In the genomic region with DNA sequence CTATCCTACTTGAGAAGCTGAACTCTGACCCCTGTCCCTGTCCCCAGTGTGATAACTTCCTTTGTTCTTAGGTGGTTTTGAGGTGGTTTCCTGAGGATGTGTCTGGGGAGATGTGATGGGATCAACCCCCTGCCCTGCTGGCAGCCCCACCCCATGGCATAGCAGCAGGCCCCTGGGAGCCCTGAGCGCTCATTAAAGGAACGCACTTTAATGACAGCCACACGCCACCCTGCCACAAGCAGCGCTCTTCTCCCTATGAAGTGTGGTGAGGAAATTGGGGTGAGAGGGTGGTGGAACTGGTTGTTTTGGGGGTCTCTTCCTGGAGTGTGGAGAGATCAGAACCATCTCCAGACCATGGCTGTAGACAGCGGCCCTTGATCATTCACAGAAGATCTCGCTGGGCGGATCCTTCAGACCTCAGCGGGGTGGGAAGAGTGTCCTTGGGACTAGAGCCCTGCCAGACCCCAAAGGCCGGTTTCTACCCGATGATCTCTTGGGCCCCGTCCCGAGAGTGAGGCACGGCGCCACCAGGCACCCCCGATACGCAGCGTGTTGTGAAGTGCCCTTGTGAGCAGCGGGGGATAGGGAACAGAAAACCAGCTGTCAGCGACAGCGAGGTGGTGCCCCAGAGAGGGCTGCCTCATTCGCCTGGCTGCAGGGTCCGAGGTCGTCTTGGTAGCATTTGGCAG, we compare ENCODE assay signal across 8 cellular contexts. TPM values are rescaled to one million over a fixed set of nuclear protein-coding genes. Genes with fewer than 3 reads are reported as not detected.
A peak's percentile ranks its signal among the peaks of the same experiment; 100 is the strongest.
DNase-seq lines count a peak whose midpoint lies in the region; ATAC-seq and TF ChIP-seq lines count a peak whose summit lies in the region.

No MANE protein-coding gene starts in this region.

- peak overlapping the region; percentile 45 to 88 (median 78) for H3K4me3 Mint-ChIP-seq in CD4-positive, CD25-positive, alpha-beta regulatory T cell
- no peak overlapping the region for H3K4me3 Mint-ChIP-seq in neural crest cell

- peaks cover 27% of the 10 kb centered on the region for H3K4me1 ChIP-seq in CD4-positive, CD25-positive, alpha-beta regulatory T cell (ENCODE audit: control insufficient read depth, insufficient read depth, low read length, poor library complexity, severe bottlenecking)

- H3K4me3 ChIP-seq in CD4-positive, CD25-positive, alpha-beta regulatory T cell (ENCODE audit: low read depth, low read length) = no peak overlapping the region

- H3K36me3 ChIP-seq in CD4-positive, CD25-positive, alpha-beta regulatory T cell (ENCODE audit: control insufficient read depth, insufficient read depth, low read length) = no peaks in the 10 kb centered on the region

- no peaks in the 10 kb centered on the region for H3K9me3 ChIP-seq in CD4-positive, CD25-positive, alpha-beta regulatory T cell (ENCODE audit: control insufficient read depth in 2 of 2, low read length in 2 of 2)

- ATAC-seq in CD4-positive, CD25-positive, alpha-beta regulatory T cell (ENCODE audit: low read depth in 2 of 2) = no peak
- peak; percentile 8 for ATAC-seq in HG03159 (IDR thresholded peaks at IDR 0.05; ENCODE audit: unreplicated experiment)
- no peak for ATAC-seq in HG02970 (IDR thresholded peaks at IDR 0.05; ENCODE audit: low FRiP score, unreplicated experiment)

- no peak for DNase-seq in CD4-positive, CD25-positive, alpha-beta regulatory T cell
- DNase-seq in neural crest cell (ENCODE audit: low read depth, low spot score) = no peak
- DNase-seq in activated effector memory CD4-positive, alpha-beta T cell treated with anti-CD3 and anti-CD28 coated beads, Interleukin-2, amount 50 U/mL, for 16 hours = no peak
- no peak for DNase-seq in GDM1 (lab: John Stamatoyannopoulos, UW)
- no peak for DNase-seq in NCI-H526 (lab: John Stamatoyannopoulos, UW)

- peaks cover 16% of the 10 kb centered on the region for H3K36me3 Mint-ChIP-seq in CD4-positive, CD25-positive, alpha-beta regulatory T cell
- no peaks in the 10 kb centered on the region for H3K36me3 Mint-ChIP-seq in neural crest cell (ENCODE audit: low read depth)

- H3K9me3 Mint-ChIP-seq in CD4-positive, CD25-positive, alpha-beta regulatory T cell = no peaks in the 10 kb centered on the region
- no peaks in the 10 kb centered on the region for H3K9me3 Mint-ChIP-seq in neural crest cell

- peak overlapping the region; percentile 73 for H3K27ac ChIP-seq in CD4-positive, CD25-positive, alpha-beta regulatory T cell (ENCODE audit: insufficient read depth, low read length, poor library complexity, severe bottlenecking)
- H3K27ac ChIP-seq in cingulate gyrus (ENCODE audit: low read depth, low read length) = peak overlapping the region; percentile 91

- peak overlapping the region; percentile 91 to 96 (median 95) for H3K27ac Mint-ChIP-seq in CD4-positive, CD25-positive, alpha-beta regulatory T cell
- H3K27ac Mint-ChIP-seq in neural crest cell (ENCODE audit: unreplicated experiment) = peak overlapping the region; percentile 67

- TF ChIP-seq CTCF in neural crest cell (conservative IDR thresholded peaks at IDR 0.05) = no peak

- peaks cover 4 to 39% (median 27%) of the 10 kb centered on the region in 4 donors for H3K4me1 Mint-ChIP-seq in CD4-positive, CD25-positive, alpha-beta regulatory T cell
- peaks cover 15% of the 10 kb centered on the region for H3K4me1 Mint-ChIP-seq in neural crest cell

- H3K27me3 Mint-ChIP-seq in CD4-positive, CD25-positive, alpha-beta regulatory T cell = no peaks in the 10 kb centered on the region
- peaks cover 9% of the 10 kb centered on the region for H3K27me3 Mint-ChIP-seq in neural crest cell (ENCODE audit: low read depth)

- no peaks in the 10 kb centered on the region for H3K27me3 ChIP-seq in CD4-positive, CD25-positive, alpha-beta regulatory T cell (ENCODE audit: control insufficient read depth, insufficient read depth, low read length)

RNA-seq across cellular contexts. Expression of a gene that starts 45.4 kb away (rescaled TPM):
- 46.3 TPM for total RNA-seq in CD4-positive, CD25-positive, alpha-beta regulatory T cell
- polyA plus RNA-seq in CD4-positive, CD25-positive, alpha-beta regulatory T cell = 10 to 100 TPM in 2 of 4 donors, 1 to 10 TPM in 2; 6.4 to 12.4 (median 8.6) TPM
- total RNA-seq in neural crest cell = 2.9 TPM in 2 replicates

Comparison
In these comparisons a context has a peak if more than half of its experiments do, and no peak if none do; other contexts are left out.
1. RNA of a gene that starts 45.4 kb away (total RNA-seq): 46.3 TPM in CD4-positive, CD25-positive, alpha-beta regulatory T cell (single experiment); 2.9 TPM in neural crest cell; every median in the first group is over 10 times any median in the second.